Comparison of ENCODE assay signal across 17 cellular contexts in the genomic region with DNA sequence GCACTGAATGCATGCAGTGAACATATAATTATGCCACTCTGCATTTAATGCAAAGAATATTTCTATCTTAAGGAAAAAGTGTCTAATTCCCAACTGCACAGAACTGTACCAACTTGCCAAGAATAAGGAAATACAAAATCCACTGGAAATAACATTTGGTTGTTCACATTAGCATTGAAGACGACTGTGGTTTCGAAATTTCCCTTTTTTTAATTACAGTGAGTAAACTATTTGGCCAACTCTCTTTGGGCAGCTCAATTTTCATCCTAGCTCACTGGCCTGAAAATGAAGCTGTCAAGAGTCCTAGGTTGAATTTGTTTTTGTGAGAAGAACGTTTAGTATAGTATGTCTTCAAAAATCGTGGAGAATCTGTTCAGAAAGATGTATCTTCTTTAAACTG.
DNase-seq lines count a peak whose midpoint lies in the region; TF ChIP-seq lines count a peak whose summit lies in the region.
"Had no signal": no experiment of that assay in that cellular context is flagged by ENCODE, and none has a peak within 500 bp of the region (broad histone marks: within the 10 kb centered on the region; RNA-seq: fewer than 3 reads in every experiment).

No MANE protein-coding gene starts in this region.

- no peaks in the 10 kb centered on the region for H3K36me3 ChIP-seq in adipocyte (ENCODE audit: control insufficient read depth, insufficient read depth, low read length, severe bottlenecking)
- H3K36me3 ChIP-seq: BLaER1 treated with 17β-estradiol and CSF1 and Interleukin-3, amounts not matched to agents 10 nM and 100 nM had no signal

- H3K27me3 ChIP-seq in adipocyte (replicated peaks; ENCODE audit: control insufficient read depth, insufficient read depth, low read length): no peaks in the 10 kb centered on the region

- H3K9me3 ChIP-seq in adipocyte (ENCODE audit: control insufficient read depth, low read length): no peaks in the 10 kb centered on the region

- no peak for TF ChIP-seq CTCF in AG10803 (conservative IDR thresholded peaks at IDR 0.05; ENCODE audit: low read length)

- peaks cover 10% of the 10 kb centered on the region for H3K4me1 ChIP-seq in adipocyte (ENCODE audit: control insufficient read depth, insufficient read depth, low read length)

- DNase-seq in AG10803 (ENCODE audit: low read depth) (peak; percentile 24), adipocyte (ENCODE audit: low read depth) (peak; percentile 66), fibroblast of gingiva (ENCODE audit: low read depth) (peak; percentile 61), NCI-H2107 treated with DMSO at 0.1 percent for 48 hours (lab: John Stamatoyannopoulos, UW; ENCODE audit: unreplicated experiment) (no peak), NCI-H2081 (lab: John Stamatoyannopoulos, UW) (no peak), retina (no peak), NCI-H2107 (lab: John Stamatoyannopoulos, UW) (no peak)
- DNase-seq: ACHN; Calu3; CD8-positive, alpha-beta T cell; DMS79 treated with DMSO at 0.1 percent for 48 hours; GF-D8; GM23248; HCEC 1CT; IMR-90 had no signal

- H3K4me3 ChIP-seq in AG10803 (ENCODE audit: low read length) (no peak overlapping the region), adipocyte (ENCODE audit: low read length) (no peak overlapping the region)
- H3K4me3 ChIP-seq: BLaER1 treated with 17β-estradiol and CSF1 and Interleukin-3, amounts not matched to agents 10 nM and 100 nM; GM23248; K562 had no signal

- H3K9ac ChIP-seq in adipocyte (ENCODE audit: low read length): no peak overlapping the region
- H3K9ac ChIP-seq: BLaER1 treated with 17β-estradiol and CSF1 and Interleukin-3, amounts not matched to agents 10 nM and 100 nM; GM23248 had no signal

Comparison
In these comparisons a context has a peak if more than half of its experiments do, and no peak if none do; other contexts are left out.
1. DNase-seq: peak in AG10803 (single experiment), adipocyte (single experiment) and fibroblast of gingiva (single experiment); none in NCI-H2107 treated with DMSO at 0.1 percent for 48 hours (single experiment), NCI-H2081 (0 of 2), retina (single experiment) and NCI-H2107 (single experiment).